ENCODE assay signal across 25 cellular contexts in genomic region chr15:33636234-33636633, GRCh38.
"Had no signal": no experiment of that assay in that cellular context is flagged by ENCODE, and none has a peak within 500 bp of the region (broad histone marks: within the 10 kb centered on the region; RNA-seq: fewer than 3 reads in every experiment).

No MANE protein-coding gene starts in this region.

- H3K27me3 ChIP-seq: adrenal gland, breast epithelium, pancreas, right lobe of liver, vagina had no signal

- ATAC-seq: activated T-cell treated with anti-CD3 and anti-CD28 coated beads, Interleukin-2, amount 50 U/mL, for 72 hours; left lobe of liver; natural killer cell treated with Interleukin-12 subunit alpha and Interleukin-12 subunit beta and Interleukin-15 and Interleukin-18, amount 100 ng/mL, for 72 hours; pancreas; right lobe of liver; stimulated activated naive CD8-positive, alpha-beta T cell treated with anti-CD3 and anti-CD28 coated beads, Interleukin-15, amount 100 ng/mL, for 72 hours had no signal

- H3K4me3 ChIP-seq: adrenal gland, breast epithelium, coronary artery, pancreas, right lobe of liver, vagina had no signal

- H3K4me1 ChIP-seq: adrenal gland, breast epithelium, pancreas, right lobe of liver, vagina had no signal

- DNase-seq: activated CD4-positive, alpha-beta T cell treated with anti-CD3 and anti-CD28 coated beads for 1 hour; activated CD4-positive, alpha-beta T cell treated with anti-CD3 and anti-CD28 coated beads, Interleukin-2, amount 50 U/mL, for 4 hours; activated gamma-delta T cell; activated T-cell treated with anti-CD3 and anti-CD28 coated beads, Interleukin-2, amount 50 U/mL, for 72 hours; adrenal gland; erythroblast; hypothalamus; islet precursor cell; pancreas; right lobe of liver; small intestine; stimulated activated CD4-positive, alpha-beta T cell treated with anti-CD3 and anti-CD28 coated beads, Interleukin-15, amount 100 ng/mL, for 24 hours; stimulated activated CD4-positive, alpha-beta T cell treated with anti-CD3 and anti-CD28 coated beads, Interleukin-2, amount 100 ng/mL, for 48 hours; stimulated activated naive CD8-positive, alpha-beta T cell treated with anti-CD3 and anti-CD28 coated beads, Interleukin-15, amount 100 ng/mL, for 72 hours; trophoblast cell; WERI-Rb-1 had no signal

- H3K9me3 ChIP-seq: adrenal gland, breast epithelium, neutrophil, pancreas, right lobe of liver, vagina had no signal

- H3K36me3 ChIP-seq: adrenal gland, breast epithelium, neutrophil, pancreas, right lobe of liver, vagina, WERI-Rb-1 had no signal

- H3K27ac ChIP-seq: adrenal gland, breast epithelium, coronary artery, neutrophil, pancreas, right lobe of liver, vagina, WERI-Rb-1 had no signal

- FAIRE-seq: astrocyte, endometrium, frontal cortex, pancreas, small intestine had no signal
